ENCODE assay signal across 8 cellular contexts in the genomic region with DNA sequence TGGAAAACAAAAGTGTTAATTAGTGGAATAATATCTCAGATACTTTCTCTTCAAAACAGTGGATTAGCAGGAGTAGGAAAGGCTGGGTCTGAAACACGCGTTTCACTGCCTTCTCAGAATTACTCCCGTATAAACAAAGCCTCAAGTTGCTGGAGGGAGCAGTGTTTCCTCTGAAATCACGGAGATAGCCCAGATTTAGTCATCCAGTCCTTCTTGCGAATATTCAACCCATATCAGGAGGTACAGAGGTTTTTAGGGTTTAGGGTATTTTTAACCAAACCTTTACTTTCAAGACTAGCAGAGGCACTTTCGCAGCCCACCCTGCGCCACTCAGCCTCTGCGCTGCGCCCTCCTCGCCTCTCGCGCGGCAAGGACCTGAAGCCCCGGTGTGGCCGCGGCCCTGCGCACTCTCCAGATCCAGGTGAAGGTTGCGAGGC. TPM values are rescaled to one million over a fixed set of nuclear protein-coding genes. Genes with fewer than 3 reads are reported as not detected.
DNase-seq lines count a peak whose midpoint lies in the region; ATAC-seq and TF ChIP-seq lines count a peak whose summit lies in the region.

No MANE protein-coding gene starts in this region.

- peak overlapping the region; percentile 90 for H3K4me2 ChIP-seq in IMR-90 (ENCODE audit: low read depth, low read length)
- H3K4me2 ChIP-seq in trophoblast cell (ENCODE audit: low read length): peak overlapping the region; percentile 75

- peaks cover 18% of the 10 kb centered on the region for H3K79me2 ChIP-seq in trophoblast cell (ENCODE audit: control insufficient read depth, insufficient read depth, low read length, poor library complexity)

- H2BK15ac ChIP-seq in IMR-90 (ENCODE audit: low read depth, low read length): no peak overlapping the region

- TF ChIP-seq POLR2A in IMR-90 (IDR thresholded peaks at IDR 0.05; ENCODE audit: low read depth, low read length): no peak; the same call in 1 of the 2 replicates

- H2AFZ ChIP-seq in IMR-90 (replicated peaks; ENCODE audit: low read length, poor library complexity) (peak overlapping the region; percentile 90), trophoblast cell (ENCODE audit: insufficient read depth, low read length, poor library complexity) (no peak overlapping the region)

- H2BK120ac ChIP-seq in IMR-90 (ENCODE audit: low read depth, low read length) (peak overlapping the region; percentile 83; the same call in 1 of the 2 replicates), trophoblast cell (ENCODE audit: insufficient read depth, low read length, poor library complexity) (no peak overlapping the region)

- H2AK9ac ChIP-seq in IMR-90 (replicated peaks; ENCODE audit: low read depth, low read length, poor library complexity): peak overlapping the region; percentile 92

- H3K14ac ChIP-seq in IMR-90 (replicated peaks; ENCODE audit: low read depth, low read length) (peak overlapping the region; percentile 58), trophoblast cell (ENCODE audit: low read length) (no peak overlapping the region)

- H3K23ac ChIP-seq in IMR-90 (ENCODE audit: low read depth, low read length) (peak overlapping the region; percentile 58; the same call in 1 of the 2 replicates), trophoblast cell (ENCODE audit: low read length) (no peak overlapping the region)

- H3K27ac ChIP-seq in IMR-90 (ENCODE audit: insufficient read depth, low read length) (peak overlapping the region; percentile 90), trophoblast cell (ENCODE audit: low read depth, low read length) (peak overlapping the region; percentile 51)

- POLR2A ChIA-PET in IMR-90 (lab: Charles Lee; ENCODE audit: unreplicated experiment): no interaction called here

- in situ Hi-C loops in IMR-90 (cut with MboI; ENCODE audit: low sequenced_read_pairs): loop anchor here (5.0 kb wide), 2 partner anchors 122 to 207 kb away; no protein-coding TSS in a partner anchor

- BruUV-seq in IMR-90 (replicated peaks; lab: Mats Ljungman, UMichigan): no TSS peak

- peak overlapping the region; percentile 77 for H3K9ac ChIP-seq in IMR-90 (ENCODE audit: low read depth, low read length)
- peak overlapping the region; percentile 70 for H3K9ac ChIP-seq in trophoblast cell (ENCODE audit: low read length)

- no peak for TF ChIP-seq CTCF in IMR-90 (conservative IDR thresholded peaks at IDR 0.05; ENCODE audit: low read depth, low read length)

- H4K20me1 ChIP-seq in IMR-90 (ENCODE audit: insufficient read depth, low read length): peaks cover 10% of the 10 kb centered on the region

- peaks cover 0 to 27% of the 10 kb centered on the region in 2 experiments; a peak in 2 of 4 replicates for H3K79me1 ChIP-seq in IMR-90 (ENCODE audit: low read depth in 1 of 2, low read length in 2 of 2)
- H3K79me1 ChIP-seq in trophoblast cell (ENCODE audit: low read length): peaks cover 23% of the 10 kb centered on the region

- H2BK20ac ChIP-seq in IMR-90 (ENCODE audit: low read depth, low read length): no peak overlapping the region

- TF ChIP-seq RAD21 in IMR-90 (IDR thresholded peaks at IDR 0.05; ENCODE audit: low read length): peak; percentile 47

- dilution Hi-C loops in IMR-90 (cut with HindIII; ENCODE audit: low sequenced_read_pairs, unreplicated experiment): no loop called here

- DNase-seq in NCI-H2171 treated with DMSO at 0.1 percent for 48 hours (lab: John Stamatoyannopoulos, UW) (peak; percentile 80), NCI-H2171 (lab: John Stamatoyannopoulos, UW) (no peak), IMR-90 (peak; percentile 87), glomerular visceral epithelial cell (ENCODE audit: extremely low spot score) (peak; percentile 55), trophoblast cell (peak in 1 of 2 donors; percentile 40), GF-D8 (lab: John Stamatoyannopoulos, UW) (no peak)
- peak; percentile 23 for DNase-seq in activated gamma-delta T cell treated with anti-CD3 and anti-CD28 coated beads, Interleukin-2, amount 50 U/mL, for 16 hours (ENCODE audit: low read depth)
- no peak for DNase-seq in stimulated activated CD4-positive, alpha-beta T cell treated with anti-CD3 and anti-CD28 coated beads, Interleukin-4, amount 100 ng/mL, for 1 hour

- H2BK5ac ChIP-seq in IMR-90 (ENCODE audit: low read depth, low read length, poor library complexity, severe bottlenecking): peak overlapping the region; percentile 87
- no peak overlapping the region for H2BK5ac ChIP-seq in trophoblast cell (ENCODE audit: low read depth, low read length, poor library complexity)

- H3K36me3 ChIP-seq in IMR-90 (ENCODE audit: control insufficient read depth, insufficient read depth, low read length): peaks cover 4% of the 10 kb centered on the region; the same call in 1 of the 2 replicates
- no peaks in the 10 kb centered on the region for H3K36me3 ChIP-seq in trophoblast cell (ENCODE audit: control insufficient read depth in 1 of 2, insufficient read depth in 2 of 2, low read length in 2 of 2)

- no peak overlapping the region for H2BK12ac ChIP-seq in trophoblast cell (ENCODE audit: low read length)

- H3K9me1 ChIP-seq in IMR-90 (ENCODE audit: insufficient read depth, low read length): no peaks in the 10 kb centered on the region

- H2AK5ac ChIP-seq in IMR-90 (ENCODE audit: low read depth, low read length) (0 out of 2 replicates have a peak overlapping the region, but pooled peaks have one; percentile 60), trophoblast cell (ENCODE audit: low read length) (no peak overlapping the region)

- H4K91ac ChIP-seq in IMR-90 (ENCODE audit: insufficient read depth, low read depth, low read length) (no peak overlapping the region; the same call in 1 of the 2 replicates), trophoblast cell (ENCODE audit: low read depth, low read length) (no peak overlapping the region)

- intact Hi-C loops in IMR-90 (cut with micrococcal nuclease): loop anchor here (1.0 to 5.0 kb wide), 5 partner anchors 62 to 328 kb away; no protein-coding TSS in a partner anchor

- H3K27me3 ChIP-seq in IMR-90 (ENCODE audit: control insufficient read depth, insufficient read depth, low read length) (no peaks in the 10 kb centered on the region), trophoblast cell (ENCODE audit: insufficient read depth, low read length) (no peaks in the 10 kb centered on the region)

- no peaks in the 10 kb centered on the region for H3K9me3 ChIP-seq in IMR-90 (ENCODE audit: control insufficient read depth, insufficient read depth, low read length)
- no peaks in the 10 kb centered on the region for H3K9me3 ChIP-seq in trophoblast cell (ENCODE audit: insufficient read depth, low read depth, low read length)

- no peak overlapping the region for H4K12ac ChIP-seq in trophoblast cell (ENCODE audit: low read depth, low read length)

- H3K56ac ChIP-seq in IMR-90 (ENCODE audit: extremely low read depth, insufficient read depth, low read length): peak overlapping the region; percentile 32; the same call in 1 of the 2 replicates

- H3K4ac ChIP-seq in IMR-90 (ENCODE audit: low read depth, low read length) (peak overlapping the region; percentile 79), trophoblast cell (ENCODE audit: low read depth, low read length) (no peak overlapping the region)

- H3K4me3 ChIP-seq in IMR-90 (ENCODE audit: insufficient read depth, low read depth, low read length) (peak overlapping the region; percentile 94), trophoblast cell (ENCODE audit: low read depth, low read length) (peak overlapping the region; percentile 97)

- H3K4me1 ChIP-seq in IMR-90 (ENCODE audit: control insufficient read depth, insufficient read depth, low read length) (peaks cover 7% of the 10 kb centered on the region), trophoblast cell (ENCODE audit: control insufficient read depth in 1 of 2, insufficient read depth in 2 of 2, low read length in 2 of 2) (peaks cover 3 to 6% of the 10 kb centered on the region in 2 experiments)

- H4K8ac ChIP-seq in IMR-90 (ENCODE audit: low read depth in 2 of 2, low read length in 2 of 2): peak overlapping the region; percentile 39 to 65; a peak in 2 of 4 replicates
- H4K8ac ChIP-seq in trophoblast cell (ENCODE audit: low read depth, low read length): no peak overlapping the region

- CTCF ChIA-PET in IMR-90 (lab: Yijun Ruan, JAX): interaction anchor here (0.5 to 3.2 kb wide), 11 partner anchors 11 to 209 kb away, joined by 3 to 17 read pairs (median 3); no protein-coding TSS in a partner anchor

- 0% methylated on average over 2 of the region's 18 CpGs; no CpG with 5 or more reads in 1 of the 2 experiments for WGBS in IMR-90 (ENCODE audit: extremely low coverage in 2 of 2, insufficient read length in 1 of 2), 2 experiments
- no CpG with 5 or more reads among the region's 18 CpGs for WGBS in trophoblast cell (ENCODE audit: extremely low coverage, insufficient coverage, insufficient read length)

- no peak overlapping the region; the same call in 1 of the 2 replicates for H4K5ac ChIP-seq in IMR-90 (ENCODE audit: low read depth, low read length)

- peak; percentile 1; the same call in 1 of the 2 replicates for ATAC-seq in IMR-90 (ENCODE audit: low read depth)

- peak overlapping the region; percentile 67 for H3K18ac ChIP-seq in IMR-90 (ENCODE audit: low read depth, low read length)
- no peak overlapping the region for H3K18ac ChIP-seq in trophoblast cell (ENCODE audit: low read length)

TF ChIP-seq in IMR-90, 13 proteins besides CTCF, POLR2A, EP300 and RAD21:
- TF ChIP-seq SMC3 (IDR thresholded peaks at IDR 0.05; ENCODE audit: low read depth, low read length): peak; percentile 20; the same call in 1 of the 2 replicates
- no peak; the same call in 1 of the 2 replicates for TF ChIP-seq FOS (IDR thresholded peaks at IDR 0.05; ENCODE audit: low read depth, low read length)
- peak; percentile 77 for TF ChIP-seq MXI1 (IDR thresholded peaks at IDR 0.05; ENCODE audit: borderline replicate concordance, low read depth, low read length)

RNA-seq across cellular contexts. Expression of gene SAMD4A, which starts 2.1 kb away (rescaled TPM):
- 36.7 and 38.2 TPM in 2 replicates for total RNA-seq in IMR-90 (2012; rRNA removed)
- 20.0 and 22.9 TPM in 2 replicates for polyA plus RNA-seq in IMR-90 (2012; rRNA removed)
- 9.1 and 12.2 TPM in 2 replicates for polyA plus RNA-seq in IMR-90 (2012; cell fraction: cytosol; rRNA removed)
- 27.3 and 38.9 TPM in 2 replicates for polyA plus RNA-seq in IMR-90 (2012; cell fraction: nucleus; rRNA removed; ENCODE audit: low replicate concordance)
- 13.2 and 14.0 TPM in 2 replicates for polyA plus RNA-seq in trophoblast cell (2013)

RNA-seq across cellular contexts. Expression of gene CGRRF1, which starts 55.1 kb away (rescaled TPM):
- 13.8 and 15.3 TPM in 2 replicates for total RNA-seq in IMR-90 (2012; rRNA removed)
- 5.1 and 6.0 TPM in 2 replicates for polyA plus RNA-seq in IMR-90 (2012; rRNA removed)
- polyA plus RNA-seq in IMR-90 (2012; cell fraction: cytosol; rRNA removed): 1.1 and 2.3 TPM in 2 replicates
- 0.85 and 9.4 TPM in 2 replicates for polyA plus RNA-seq in IMR-90 (2012; cell fraction: nucleus; rRNA removed; ENCODE audit: low replicate concordance)
- polyA plus RNA-seq in trophoblast cell (2013): 7.0 and 8.6 TPM in 2 replicates

Comparison
In these comparisons a context has a peak if more than half of its experiments do, and no peak if none do; other contexts are left out.
1. DNase-seq: peak in NCI-H2171 treated with DMSO at 0.1 percent for 48 hours (single experiment), IMR-90 (single experiment), activated gamma-delta T cell treated with anti-CD3 and anti-CD28 coated beads, Interleukin-2, amount 50 U/mL, for 16 hours (single experiment) and glomerular visceral epithelial cell (single experiment); none in NCI-H2171 (single experiment), stimulated activated CD4-positive, alpha-beta T cell treated with anti-CD3 and anti-CD28 coated beads, Interleukin-4, amount 100 ng/mL, for 1 hour (single experiment) and GF-D8 (single experiment).